Comparison of ENCODE assay signal across 10 cellular contexts in genomic region chr5:112660359-112660758, GRCh38.
ATAC-seq and TF ChIP-seq lines count a peak whose summit lies in the region.
"Had no signal": no experiment of that assay in that cellular context is flagged by ENCODE, and none has a peak within 500 bp of the region (broad histone marks: within the 10 kb centered on the region; RNA-seq: fewer than 3 reads in every experiment).

No MANE protein-coding gene starts in this region.

- H3K27ac ChIP-seq in HEK293 (ENCODE audit: extremely low read depth, low read depth, low read length), result no peak overlapping the region
- H3K27ac ChIP-seq: 22Rv1; A549; BLaER1; BLaER1 treated with 17β-estradiol and CSF1 and Interleukin-3, amounts not matched to agents 10 nM and 100 nM; C4-2B had no signal

- no peaks in the 10 kb centered on the region for H3K36me3 ChIP-seq in HEK293 (ENCODE audit: control insufficient read depth in 2 of 2, insufficient read depth in 1 of 2, low read length in 2 of 2)
- H3K36me3 ChIP-seq: BE2C; BLaER1; BLaER1 treated with 17β-estradiol and CSF1 and Interleukin-3, amounts not matched to agents 10 nM and 100 nM had no signal

- no peaks in the 10 kb centered on the region for H3K9me3 ChIP-seq in HEK293 (ENCODE audit: control insufficient read depth, insufficient read depth, low read depth, low read length)
- H3K9me3 ChIP-seq: A549, Caco-2 had no signal

- no peak for ATAC-seq in HG02885 (IDR thresholded peaks at IDR 0.05; ENCODE audit: poor library complexity, unreplicated experiment)
- ATAC-seq: A549; CD8-positive, alpha-beta T cell had no signal

- no peaks in the 10 kb centered on the region for H3K4me1 ChIP-seq in HEK293 (ENCODE audit: control insufficient read depth, insufficient read depth, low read length)
- H3K4me1 ChIP-seq: A549; BE2C; BLaER1; BLaER1 treated with 17β-estradiol and CSF1 and Interleukin-3, amounts not matched to agents 10 nM and 100 nM; Caco-2 had no signal

- no peak overlapping the region for H3K4me3 ChIP-seq in HEK293 (ENCODE audit: low read depth, low read length)
- H3K4me3 ChIP-seq: A549; BLaER1; BLaER1 treated with 17β-estradiol and CSF1 and Interleukin-3, amounts not matched to agents 10 nM and 100 nM had no signal

- TF ChIP-seq CTCF in HEK293 (tag by site-specific recombination; IDR thresholded peaks at IDR 0.05), result no peak

- CTCF ChIA-PET in HEK293 (lab: Yijun Ruan, JAX), result interaction anchor here (0.6 kb wide), 1 partner anchor 114 kb away, joined by 3 read pairs; no protein-coding TSS in a partner anchor

- POLR2A ChIA-PET in HEK293 (lab: Yijun Ruan, JAX), result no interaction called here

TF ChIP-seq in HEK293, 187 proteins besides CTCF, POLR2A, EP300 and RAD21 (continues in another document):
- TF ChIP-seq ZNF501 (tag by site-specific recombination; IDR thresholded peaks at IDR 0.05) (no peak), ZBTB1 (tag by site-specific recombination; IDR thresholded peaks at IDR 0.05) (no peak), SETDB1 (IDR thresholded peaks at IDR 0.05; ENCODE audit: insufficient read length, low read length) (peak; percentile 85), TRIM28 (IDR thresholded peaks at IDR 0.05; ENCODE audit: borderline replicate concordance, low read length) (0 out of 2 replicates have a peak, but pooled peaks have one; percentile 42), ZNF777 (tag by site-specific recombination; IDR thresholded peaks at IDR 0.05; ENCODE audit: borderline replicate concordance) (no peak), HOXA7 (CRISPR knock-in tag; IDR thresholded peaks at IDR 0.05; ENCODE audit: borderline replicate concordance) (no peak), ZNF704 (tag by site-specific recombination; IDR thresholded peaks at IDR 0.05) (no peak), ZNF510 (tag by site-specific recombination; IDR thresholded peaks at IDR 0.05; ENCODE audit: insufficient replicate concordance) (no peak), ZNF629 (tag by site-specific recombination; IDR thresholded peaks at IDR 0.05) (no peak), SP2 (tag by site-specific recombination; IDR thresholded peaks at IDR 0.05) (no peak), ZNF221 (tag by site-specific recombination; IDR thresholded peaks at IDR 0.05; ENCODE audit: borderline replicate concordance) (no peak), PRDM2 (tag by site-specific recombination; IDR thresholded peaks at IDR 0.05; ENCODE audit: borderline replicate concordance) (no peak)
- TF ChIP-seq, protein P1, sequence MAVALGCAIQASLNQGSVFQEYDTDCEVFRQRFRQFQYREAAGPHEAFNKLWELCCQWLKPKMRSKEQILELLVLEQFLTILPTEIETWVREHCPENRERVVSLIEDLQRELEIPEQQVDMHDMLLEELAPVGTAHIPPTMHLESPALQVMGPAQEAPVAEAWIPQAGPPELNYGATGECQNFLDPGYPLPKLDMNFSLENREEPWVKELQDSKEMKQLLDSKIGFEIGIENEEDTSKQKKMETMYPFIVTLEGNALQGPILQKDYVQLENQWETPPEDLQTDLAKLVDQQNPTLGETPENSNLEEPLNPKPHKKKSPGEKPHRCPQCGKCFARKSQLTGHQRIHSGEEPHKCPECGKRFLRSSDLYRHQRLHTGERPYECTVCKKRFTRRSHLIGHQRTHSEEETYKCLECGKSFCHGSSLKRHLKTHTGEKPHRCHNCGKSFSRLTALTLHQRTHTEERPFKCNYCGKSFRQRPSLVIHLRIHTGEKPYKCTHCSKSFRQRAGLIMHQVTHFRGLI (tag by site-specific recombination; IDR thresholded peaks at IDR 0.05), result no peak
- TF ChIP-seq, protein P2, sequence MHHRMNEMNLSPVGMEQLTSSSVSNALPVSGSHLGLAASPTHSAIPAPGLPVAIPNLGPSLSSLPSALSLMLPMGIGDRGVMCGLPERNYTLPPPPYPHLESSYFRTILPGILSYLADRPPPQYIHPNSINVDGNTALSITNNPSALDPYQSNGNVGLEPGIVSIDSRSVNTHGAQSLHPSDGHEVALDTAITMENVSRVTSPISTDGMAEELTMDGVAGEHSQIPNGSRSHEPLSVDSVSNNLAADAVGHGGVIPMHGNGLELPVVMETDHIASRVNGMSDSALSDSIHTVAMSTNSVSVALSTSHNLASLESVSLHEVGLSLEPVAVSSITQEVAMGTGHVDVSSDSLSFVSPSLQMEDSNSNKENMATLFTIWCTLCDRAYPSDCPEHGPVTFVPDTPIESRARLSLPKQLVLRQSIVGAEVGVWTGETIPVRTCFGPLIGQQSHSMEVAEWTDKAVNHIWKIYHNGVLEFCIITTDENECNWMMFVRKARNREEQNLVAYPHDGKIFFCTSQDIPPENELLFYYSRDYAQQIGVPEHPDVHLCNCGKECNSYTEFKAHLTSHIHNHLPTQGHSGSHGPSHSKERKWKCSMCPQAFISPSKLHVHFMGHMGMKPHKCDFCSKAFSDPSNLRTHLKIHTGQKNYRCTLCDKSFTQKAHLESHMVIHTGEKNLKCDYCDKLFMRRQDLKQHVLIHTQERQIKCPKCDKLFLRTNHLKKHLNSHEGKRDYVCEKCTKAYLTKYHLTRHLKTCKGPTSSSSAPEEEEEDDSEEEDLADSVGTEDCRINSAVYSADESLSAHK (tag by site-specific recombination; IDR thresholded peaks at IDR 0.05), result no peak
- TF ChIP-seq, protein P3, sequence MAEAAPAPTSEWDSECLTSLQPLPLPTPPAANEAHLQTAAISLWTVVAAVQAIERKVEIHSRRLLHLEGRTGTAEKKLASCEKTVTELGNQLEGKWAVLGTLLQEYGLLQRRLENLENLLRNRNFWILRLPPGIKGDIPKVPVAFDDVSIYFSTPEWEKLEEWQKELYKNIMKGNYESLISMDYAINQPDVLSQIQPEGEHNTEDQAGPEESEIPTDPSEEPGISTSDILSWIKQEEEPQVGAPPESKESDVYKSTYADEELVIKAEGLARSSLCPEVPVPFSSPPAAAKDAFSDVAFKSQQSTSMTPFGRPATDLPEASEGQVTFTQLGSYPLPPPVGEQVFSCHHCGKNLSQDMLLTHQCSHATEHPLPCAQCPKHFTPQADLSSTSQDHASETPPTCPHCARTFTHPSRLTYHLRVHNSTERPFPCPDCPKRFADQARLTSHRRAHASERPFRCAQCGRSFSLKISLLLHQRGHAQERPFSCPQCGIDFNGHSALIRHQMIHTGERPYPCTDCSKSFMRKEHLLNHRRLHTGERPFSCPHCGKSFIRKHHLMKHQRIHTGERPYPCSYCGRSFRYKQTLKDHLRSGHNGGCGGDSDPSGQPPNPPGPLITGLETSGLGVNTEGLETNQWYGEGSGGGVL (tag by site-specific recombination; IDR thresholded peaks at IDR 0.05), result no peak
